10 cellular contexts compared by ENCODE assay signal in the genomic region with DNA sequence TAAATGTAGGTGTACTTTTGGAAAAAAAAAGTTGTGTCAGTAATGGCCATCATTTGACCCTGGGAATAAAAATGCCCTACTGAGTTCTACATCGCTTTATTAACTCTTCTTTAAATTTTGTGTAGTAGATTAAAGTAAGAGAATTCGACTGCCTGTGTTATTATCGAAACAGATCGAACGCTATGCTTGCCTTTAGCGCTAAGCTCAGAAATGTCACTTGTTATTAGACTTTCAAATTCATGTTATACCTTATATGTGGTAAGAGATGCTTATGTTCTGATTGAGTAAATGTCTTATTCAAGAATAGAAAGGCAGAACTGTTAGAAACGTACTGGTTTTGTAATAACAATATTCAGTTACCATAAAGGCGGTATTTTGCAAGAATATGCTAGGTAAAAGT. TPM values are rescaled to one million over a fixed set of nuclear protein-coding genes. Genes with fewer than 3 reads are reported as not detected.
DNase-seq lines count a peak whose midpoint lies in the region; ATAC-seq and TF ChIP-seq lines count a peak whose summit lies in the region.
"Had no signal": no experiment of that assay in that cellular context is flagged by ENCODE, and none has a peak within 500 bp of the region (broad histone marks: within the 10 kb centered on the region; RNA-seq: fewer than 3 reads in every experiment).

No MANE protein-coding gene starts in this region.

- H3K27ac ChIP-seq in iPS-20b (ENCODE audit: low read length) (peak overlapping the region; percentile 34), stomach smooth muscle (ENCODE audit: low read length) (no peak overlapping the region)

- H3K4me1 ChIP-seq in adipocyte (ENCODE audit: control insufficient read depth, insufficient read depth, low read length) = peaks cover 48% of the 10 kb centered on the region
- peaks cover 29% of the 10 kb centered on the region; the same call in 1 of the 2 replicates for H3K4me1 ChIP-seq in iPS-20b (ENCODE audit: insufficient read depth, low read length)
- H3K4me1 ChIP-seq in stomach smooth muscle (ENCODE audit: control insufficient read depth, insufficient read depth, low read length) = peaks cover 5% of the 10 kb centered on the region

- TF ChIP-seq CTCF in GM10248 (IDR thresholded peaks at IDR 0.05; ENCODE audit: control extremely low read depth, extremely low read depth, low read depth, missing control alignments) = no peak

- H3K9me3 Mint-ChIP-seq in activated CD4-positive, alpha-beta T cell treated with anti-CD3 and anti-CD28 coated beads for 36 hours (ENCODE audit: low read depth) = peaks cover 4% of the 10 kb centered on the region

- peaks cover 51% of the 10 kb centered on the region for H3K4me1 Mint-ChIP-seq in activated CD4-positive, alpha-beta T cell treated with anti-CD3 and anti-CD28 coated beads for 36 hours

- POLR2A ChIA-PET in activated CD4-positive, alpha-beta T cell treated with anti-CD3 and anti-CD28 coated beads for 36 hours (lab: Charles Lee) = interaction anchor here (2.1 to 3.2 kb wide), 2 partner anchors 10 to 13 kb away, joined by 8 to 14 read pairs; no protein-coding TSS in a partner anchor
- POLR2A ChIA-PET in GM10248 (lab: Yijun Ruan, JAX) = no interaction called here

- ATAC-seq in activated CD4-positive, alpha-beta T cell treated with anti-CD3 and anti-CD28 coated beads for 36 hours = no peak

- intact Hi-C loops in activated CD4-positive, alpha-beta T cell treated with anti-CD3 and anti-CD28 coated beads for 36 hours (cut with DNase I, micrococcal nuclease) = loop anchor here (5.0 to 10.0 kb wide), 5 partner anchors 372 to 1646 kb away; a partner anchor contains a TSS

- peak overlapping the region; percentile 88 for H3K4me3 ChIP-seq in adipocyte (ENCODE audit: low read length)
- H3K4me3 ChIP-seq in iPS-20b (ENCODE audit: low read length) = peak overlapping the region; percentile 84
- H3K4me3 ChIP-seq in stomach smooth muscle (ENCODE audit: low read length in 2 of 2) = peak overlapping the region; percentile 83 to 92

- peak overlapping the region; percentile 98 for H3K27ac Mint-ChIP-seq in activated CD4-positive, alpha-beta T cell treated with anti-CD3 and anti-CD28 coated beads for 36 hours

- in situ Hi-C loops in G401 (cut with HindIII; ENCODE audit: low sequenced_read_pairs) = no loop called here

- H3K9ac ChIP-seq in adipocyte (ENCODE audit: low read length) = peak overlapping the region; percentile 93
- peak overlapping the region; percentile 90 for H3K9ac ChIP-seq in iPS-20b (ENCODE audit: low read depth, low read length)
- peak overlapping the region in 1 of 2 donors; percentile 91 for H3K9ac ChIP-seq in stomach smooth muscle (ENCODE audit: low read length in 2 of 2)

- DNase-seq in activated CD4-positive, alpha-beta T cell treated with anti-CD3 and anti-CD28 coated beads for 36 hours = no peak
- no peak for DNase-seq in activated CD4-positive, alpha-beta T cell treated with anti-CD3 and anti-CD28 coated beads, Interleukin-2, amount 50 U/mL, for 48 hours
- DNase-seq in adipocyte (ENCODE audit: low read depth) = no peak
- DNase-seq in G401 (ENCODE audit: low spot score) = no peak
- DNase-seq in cerebellar nuclear complex (lab: John Stamatoyannopoulos, UW) = no peak
- no peak for DNase-seq in GM10248 (ENCODE audit: extremely low spot score)
- DNase-seq: BE2C, foreskin melanocyte had no signal

- H3K27me3 Mint-ChIP-seq in activated CD4-positive, alpha-beta T cell treated with anti-CD3 and anti-CD28 coated beads for 36 hours = no peaks in the 10 kb centered on the region

- no peaks in the 10 kb centered on the region for H3K9me3 ChIP-seq in adipocyte (ENCODE audit: control insufficient read depth, low read length)
- H3K9me3 ChIP-seq in iPS-20b (ENCODE audit: insufficient read depth, low read depth, low read length) = no peaks in the 10 kb centered on the region
- H3K9me3 ChIP-seq in stomach smooth muscle (ENCODE audit: control insufficient read depth in 2 of 2, low read length in 2 of 2) = no peaks in the 10 kb centered on the region
- H3K9me3 ChIP-seq: BE2C had no signal

- CTCF ChIA-PET in activated CD4-positive, alpha-beta T cell treated with anti-CD3 and anti-CD28 coated beads for 36 hours (lab: Charles Lee) = interaction anchor here (0.8 to 5.5 kb wide), 7 partner anchors 10 to 1214 kb away, joined by 3 to 33 read pairs (median 3); no protein-coding TSS in a partner anchor
- CTCF ChIA-PET in GM10248 (lab: Yijun Ruan, JAX) = interaction anchor here (1.3 to 5.2 kb wide), 4 partner anchors 11 to 144 kb away, joined by 4 to 36 read pairs (median 12); no protein-coding TSS in a partner anchor

- H3K36me3 ChIP-seq in adipocyte (ENCODE audit: control insufficient read depth, insufficient read depth, low read length, severe bottlenecking) = no peaks in the 10 kb centered on the region
- peaks cover 19% of the 10 kb centered on the region for H3K36me3 ChIP-seq in iPS-20b (ENCODE audit: insufficient read depth, low read depth, low read length)
- H3K36me3 ChIP-seq in stomach smooth muscle (ENCODE audit: control insufficient read depth in 2 of 2, insufficient read depth in 2 of 2, low read length in 2 of 2) = no peaks in the 10 kb centered on the region
- H3K36me3 ChIP-seq: BE2C had no signal

- H3K27me3 ChIP-seq in adipocyte (replicated peaks; ENCODE audit: control insufficient read depth, insufficient read depth, low read length) = no peaks in the 10 kb centered on the region
- H3K27me3 ChIP-seq in iPS-20b (ENCODE audit: insufficient read depth, low read length) = no peaks in the 10 kb centered on the region
- H3K27me3 ChIP-seq in stomach smooth muscle (ENCODE audit: control insufficient read depth in 1 of 2, insufficient read depth in 2 of 2, low read length in 2 of 2) = no peaks in the 10 kb centered on the region
- H3K27me3 ChIP-seq: BE2C had no signal

- H3K4me3 Mint-ChIP-seq in activated CD4-positive, alpha-beta T cell treated with anti-CD3 and anti-CD28 coated beads for 36 hours = peak overlapping the region; percentile 92

- H3K36me3 Mint-ChIP-seq in activated CD4-positive, alpha-beta T cell treated with anti-CD3 and anti-CD28 coated beads for 36 hours (ENCODE audit: low read depth) = peaks cover 24% of the 10 kb centered on the region

RNA-seq across cellular contexts. Expression of a gene that starts 1.4 kb away (rescaled TPM):
- 100 to 1,000 TPM in 1 of 2 experiments, 10 to 100 TPM in 1; 98.4 to 144 TPM for total RNA-seq in activated CD4-positive, alpha-beta T cell treated with anti-CD3 and anti-CD28 coated beads for 36 hours
- 43.7 and 80.8 TPM in 2 replicates for total RNA-seq in G401 (2014; rRNA removed; shearing (Covaris generic))
